Comparison of ENCODE assay signal across 26 cellular contexts in the genomic region with DNA sequence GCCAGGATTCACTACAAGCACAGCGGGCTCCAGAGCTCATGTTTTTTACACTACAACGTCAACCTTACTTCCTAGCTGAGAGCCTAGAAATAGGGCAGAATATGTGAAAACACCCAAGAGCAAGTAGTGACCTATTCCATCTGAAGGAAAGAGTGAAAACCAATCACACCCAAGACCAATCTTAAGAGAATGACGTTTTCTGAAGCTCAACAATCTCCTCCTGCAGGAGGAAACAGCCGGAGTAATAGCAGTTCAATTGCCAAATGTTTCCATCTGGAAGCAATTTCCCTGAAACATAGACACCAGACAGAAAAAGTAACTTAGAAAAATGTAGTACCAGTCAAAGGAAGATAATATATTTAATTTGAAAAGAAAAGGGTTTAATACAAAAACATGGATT.
DNase-seq lines count a peak whose midpoint lies in the region; ATAC-seq, FAIRE-seq and TF ChIP-seq lines count a peak whose summit lies in the region.
"Had no signal": no experiment of that assay in that cellular context is flagged by ENCODE, and none has a peak within 500 bp of the region (broad histone marks: within the 10 kb centered on the region; RNA-seq: fewer than 3 reads in every experiment).

No MANE protein-coding gene starts in this region.

- no peak overlapping the region for H2BK12ac ChIP-seq in mesenchymal stem cell (ENCODE audit: low read length in 2 of 2)

- H3K27me3 ChIP-seq in mesenchymal stem cell (ENCODE audit: control insufficient read depth in 1 of 2, insufficient read depth in 1 of 2, low read length in 2 of 2) (no peaks in the 10 kb centered on the region), foreskin keratinocyte (no peaks in the 10 kb centered on the region)
- H3K27me3 ChIP-seq: tibial nerve had no signal

- no peak overlapping the region for H3K4me3 ChIP-seq in HFF-Myc (replicated peaks; ENCODE audit: low read depth, low read length)
- no peak overlapping the region for H3K4me3 ChIP-seq in fibroblast of the aortic adventitia (ENCODE audit: low read depth, low read length)
- H3K4me3 ChIP-seq in mesenchymal stem cell (ENCODE audit: insufficient read depth in 1 of 2, low read depth in 1 of 2, low read length in 2 of 2): peak overlapping the region in 1 of 2 experiments; percentile 35
- H3K4me3 ChIP-seq: lung, tibial nerve had no signal

- no peak overlapping the region for H2AFZ ChIP-seq in mesenchymal stem cell (ENCODE audit: low read depth, low read length)
- H2AFZ ChIP-seq: parathyroid adenoma had no signal

- H4K91ac ChIP-seq in mesenchymal stem cell (ENCODE audit: low read length): no peak overlapping the region

- H3K4me1 ChIP-seq in mesenchymal stem cell (ENCODE audit: control insufficient read depth, insufficient read depth, low read depth, low read length): no peaks in the 10 kb centered on the region
- H3K4me1 ChIP-seq in foreskin keratinocyte: no peaks in the 10 kb centered on the region
- H3K4me1 ChIP-seq: parathyroid adenoma had no signal

- DNase-seq in AG09319 (ENCODE audit: extremely low read depth, low read depth) (peak; percentile 12), HFF-Myc (ENCODE audit: extremely low read depth, low read depth) (peak; percentile 22), fibroblast of the aortic adventitia (ENCODE audit: low read depth) (peak; percentile 76), mesenchymal stem cell (no peak), nucleus accumbens (lab: John Stamatoyannopoulos, UW) (no peak), foreskin keratinocyte (no peak), RCC 7860 (ENCODE audit: low spot score) (no peak)
- no peak for DNase-seq in stimulated activated CD4-positive, alpha-beta T cell treated with anti-CD3 and anti-CD28 coated beads, Interleukin-15, amount 100 ng/mL, for 24 hours
- DNase-seq: activated CD4-positive, alpha-beta memory T cell treated with anti-CD3 and anti-CD28 coated beads, Interleukin-2, amount 10 ng/mL, durations not matched to agents 7 days and 5 days; activated CD4-positive, alpha-beta T cell treated with anti-CD3 and anti-CD28 coated beads for 1 hour; activated CD8-positive, alpha-beta memory T cell treated with anti-CD3 and anti-CD28 coated beads, Interleukin-2, amount 50 U/mL, for 48 hours; activated naive CD4-positive, alpha-beta T cell treated with anti-CD3 and anti-CD28 coated beads, Interleukin-2, amount 10 ng/mL, durations not matched to agents 7 days and 5 days; amygdala; C1 segment of cervical spinal cord; COR-L47; effector CD8-positive, alpha-beta T cell; GDM1; kidney; NCI-H446; nephron progenitor cell; stimulated activated naive CD8-positive, alpha-beta T cell treated with anti-CD3 and anti-CD28 coated beads, Interleukin-15, Interleukin-2, amounts not matched to agents 100 U/mL and 50 U/mL, for 24 hours; T-helper 2 cell had no signal

- peak overlapping the region; percentile 42 for H3K9ac ChIP-seq in mesenchymal stem cell (ENCODE audit: low read length)
- H3K9ac ChIP-seq: parathyroid adenoma had no signal

- no peak overlapping the region for H4K8ac ChIP-seq in mesenchymal stem cell (ENCODE audit: low read length)

- no peak overlapping the region for H3K23ac ChIP-seq in mesenchymal stem cell (ENCODE audit: low read length in 2 of 2)

- H2BK120ac ChIP-seq in mesenchymal stem cell (ENCODE audit: low read depth, low read length): no peak overlapping the region

- no peaks in the 10 kb centered on the region for H3K36me3 ChIP-seq in mesenchymal stem cell (ENCODE audit: control insufficient read depth in 1 of 2, insufficient read depth in 2 of 2, low read depth in 1 of 2, low read length in 2 of 2)
- H3K36me3 ChIP-seq: tibial nerve had no signal

- H3K4ac ChIP-seq in mesenchymal stem cell (ENCODE audit: low read depth in 1 of 2, low read length in 2 of 2): no peak overlapping the region

- H2BK5ac ChIP-seq in mesenchymal stem cell (ENCODE audit: low read depth, low read length, poor library complexity, severe bottlenecking): no peak overlapping the region

- no peak overlapping the region for H3K14ac ChIP-seq in mesenchymal stem cell (ENCODE audit: low read length in 2 of 2)

- H3K18ac ChIP-seq in mesenchymal stem cell (ENCODE audit: low read depth in 1 of 2, low read length in 2 of 2): no peak overlapping the region

- no peaks in the 10 kb centered on the region for H3K9me3 ChIP-seq in mesenchymal stem cell (ENCODE audit: control insufficient read depth, low read length)
- H3K9me3 ChIP-seq: tibial nerve had no signal

- H3K4me2 ChIP-seq in mesenchymal stem cell (ENCODE audit: low read length, poor library complexity, severe bottlenecking): no peak overlapping the region

- H3K27ac ChIP-seq in mesenchymal stem cell (ENCODE audit: low read length, poor library complexity, severe bottlenecking) (no peak overlapping the region), foreskin keratinocyte (no peak overlapping the region)
- H3K27ac ChIP-seq: parathyroid adenoma, RWPE1 had no signal

- no peak overlapping the region for H2AK5ac ChIP-seq in mesenchymal stem cell (ENCODE audit: low read length, severe bottlenecking)

- WGBS in mesenchymal stem cell: 51% methylated on average over 3 of the region's 4 CpGs

- ATAC-seq in foreskin keratinocyte: no peak
- ATAC-seq: stimulated activated naive CD8-positive, alpha-beta T cell treated with anti-CD3 and anti-CD28 coated beads, Interleukin-15, Interleukin-2, amounts not matched to agents 100 U/mL and 50 U/mL, for 24 hours had no signal

- TF ChIP-seq CTCF in AG09319 (IDR thresholded peaks at IDR 0.05; ENCODE audit: low read depth, low read length) (no peak), HFF-Myc (IDR thresholded peaks at IDR 0.05; ENCODE audit: low read depth, low read length, missing control alignments) (no peak), fibroblast of the aortic adventitia (IDR thresholded peaks at IDR 0.05; ENCODE audit: insufficient read depth, low read length) (no peak), foreskin keratinocyte (conservative IDR thresholded peaks at IDR 0.05) (no peak)

- no peak overlapping the region for H2BK15ac ChIP-seq in mesenchymal stem cell (ENCODE audit: low read depth, poor library complexity, severe bottlenecking)

- no peak for FAIRE-seq in RCC 7860 (lab: Jason Lieb, UNC)
- FAIRE-seq: kidney had no signal

- no peaks in the 10 kb centered on the region for H3K79me1 ChIP-seq in mesenchymal stem cell (replicated peaks; ENCODE audit: low read length, poor library complexity, severe bottlenecking)

Comparison
In these comparisons a context has a peak if more than half of its experiments do, and no peak if none do; other contexts are left out.
1. DNase-seq: peak in AG09319 (single experiment), HFF-Myc (single experiment) and fibroblast of the aortic adventitia (single experiment); none in mesenchymal stem cell (single experiment), nucleus accumbens (0 of 56), stimulated activated CD4-positive, alpha-beta T cell treated with anti-CD3 and anti-CD28 coated beads, Interleukin-15, amount 100 ng/mL, for 24 hours (single experiment), foreskin keratinocyte (0 of 2) and RCC 7860 (single experiment).